ENCODE assay signal across 20 cellular contexts in genomic region chr20:36499723-36500501, GRCh38. TPM values are rescaled to one million over a fixed set of nuclear protein-coding genes. Genes with fewer than 3 reads are reported as not detected.
DNase-seq lines count a peak whose midpoint lies in the region; ATAC-seq and TF ChIP-seq lines count a peak whose summit lies in the region.
"Had no signal": no experiment of that assay in that cellular context is flagged by ENCODE, and none has a peak within 500 bp of the region (broad histone marks: within the 10 kb centered on the region; RNA-seq: fewer than 3 reads in every experiment).

No MANE protein-coding gene starts in this region.

- no CpG with 5 or more reads among the region's 31 CpGs for WGBS in trophoblast cell (ENCODE audit: extremely low coverage, insufficient coverage, insufficient read length)

- no peak overlapping the region for H4K91ac ChIP-seq in trophoblast cell (ENCODE audit: low read depth, low read length)

- H3K9ac ChIP-seq in trophoblast cell (ENCODE audit: low read length) = no peak overlapping the region

- no peaks in the 10 kb centered on the region for H3K27me3 ChIP-seq in trophoblast cell (ENCODE audit: insufficient read depth, low read length)
- no peaks in the 10 kb centered on the region for H3K27me3 ChIP-seq in WERI-Rb-1 (ENCODE audit: insufficient read depth, low read depth, severe bottlenecking)
- H3K27me3 ChIP-seq: vagina had no signal

- no peak overlapping the region for H2BK5ac ChIP-seq in trophoblast cell (ENCODE audit: low read depth, low read length, poor library complexity)

- ATAC-seq in GM19023 (IDR thresholded peaks at IDR 0.05; ENCODE audit: unreplicated experiment) (no peak), HG03378 (IDR thresholded peaks at IDR 0.05; ENCODE audit: unreplicated experiment) (no peak)
- ATAC-seq: activated naive CD4-positive, alpha-beta T cell treated with anti-CD3 and anti-CD28 coated beads, Interleukin-2, amount 50 U/mL, for 72 hours; left lobe of liver; stimulated activated naive CD8-positive, alpha-beta T cell treated with anti-CD3 and anti-CD28 coated beads, Interleukin-15, amount 100 ng/mL, for 72 hours had no signal

- H3K23ac ChIP-seq in trophoblast cell (ENCODE audit: low read length) = no peak overlapping the region

- TF ChIP-seq CTCF in WERI-Rb-1 (IDR thresholded peaks at IDR 0.05; ENCODE audit: low read depth, low read length) = no peak

- no peak overlapping the region for H2AFZ ChIP-seq in trophoblast cell (ENCODE audit: insufficient read depth, low read length, poor library complexity)

- no peak overlapping the region for H3K4ac ChIP-seq in trophoblast cell (ENCODE audit: low read depth, low read length)

- peaks cover 28 to 34% of the 10 kb centered on the region in 2 experiments for H3K4me1 ChIP-seq in trophoblast cell (ENCODE audit: control insufficient read depth in 1 of 2, insufficient read depth in 2 of 2, low read length in 2 of 2)

- H3K79me2 ChIP-seq in trophoblast cell (ENCODE audit: control insufficient read depth, insufficient read depth, low read length, poor library complexity) = peaks cover 4% of the 10 kb centered on the region

- H2BK120ac ChIP-seq in trophoblast cell (ENCODE audit: insufficient read depth, low read length, poor library complexity) = no peak overlapping the region

- no peak overlapping the region for H3K4me2 ChIP-seq in trophoblast cell (ENCODE audit: low read length)

- H2AK5ac ChIP-seq in trophoblast cell (ENCODE audit: low read length) = no peak overlapping the region

- no peak overlapping the region for H4K12ac ChIP-seq in trophoblast cell (ENCODE audit: low read depth, low read length)

- DNase-seq in AG20443 (ENCODE audit: low spot score) = peak; percentile 40
- DNase-seq in M059J (ENCODE audit: low read depth) = peak; percentile 50
- DNase-seq in trophoblast cell = peak; percentile 91 to 95
- no peak for DNase-seq in stimulated activated CD4-positive, alpha-beta T cell treated with anti-CD3 and anti-CD28 coated beads, Interleukin-12 subunit alpha, Interleukin-12 subunit beta, amount 100 ng/mL, for 4 hours
- DNase-seq in WERI-Rb-1 = no peak
- DNase-seq: activated CD4-positive, alpha-beta T cell treated with anti-CD3 and anti-CD28 coated beads, Interleukin-2, amount 10 ng/mL, durations not matched to agents 7 days and 5 days; COR-L47; GDM1; H9; NCI-H2029; NCI-H524; stimulated activated naive CD8-positive, alpha-beta T cell treated with anti-CD3 and anti-CD28 coated beads, Interleukin-15, amount 100 ng/mL, for 72 hours had no signal

- H3K9me3 ChIP-seq in trophoblast cell (ENCODE audit: insufficient read depth, low read depth, low read length) (peaks cover 2% of the 10 kb centered on the region), WERI-Rb-1 (ENCODE audit: severe bottlenecking) (no peaks in the 10 kb centered on the region)
- H3K9me3 ChIP-seq: vagina had no signal

- no peak overlapping the region for H3K14ac ChIP-seq in trophoblast cell (ENCODE audit: low read length)

- no peak overlapping the region for H4K8ac ChIP-seq in trophoblast cell (ENCODE audit: low read depth, low read length)

- H3K36me3 ChIP-seq in trophoblast cell (ENCODE audit: control insufficient read depth in 1 of 2, insufficient read depth in 2 of 2, low read length in 2 of 2) = peaks cover 67 to 73% of the 10 kb centered on the region in 2 experiments
- H3K36me3 ChIP-seq in WERI-Rb-1 = peaks cover 43% of the 10 kb centered on the region

- H3K4me3 ChIP-seq in trophoblast cell (ENCODE audit: low read depth, low read length) (no peak overlapping the region), WERI-Rb-1 (ENCODE audit: low read depth, low read length) (no peak overlapping the region)
- H3K4me3 ChIP-seq: SK-N-MC, vagina had no signal

- H3K27ac ChIP-seq in cingulate gyrus (ENCODE audit: low read depth, low read length) (peak overlapping the region; percentile 29), trophoblast cell (ENCODE audit: low read depth, low read length) (no peak overlapping the region), WERI-Rb-1 (no peak overlapping the region)
- H3K27ac ChIP-seq: SK-N-MC, vagina had no signal

- H3K79me1 ChIP-seq in trophoblast cell (ENCODE audit: low read length) = no peaks in the 10 kb centered on the region

- H2BK12ac ChIP-seq in trophoblast cell (ENCODE audit: low read length) = no peak overlapping the region

- H3K18ac ChIP-seq in trophoblast cell (ENCODE audit: low read length) = no peak overlapping the region

RNA-seq across cellular contexts. Expression of gene MYL9, which starts 41.4 kb away (rescaled TPM):
- 29.0 and 39.2 TPM in 2 replicates for total RNA-seq in M059J (2014; rRNA removed; shearing (Covaris generic))
- 728 and 737 TPM in 2 replicates for polyA plus RNA-seq in trophoblast cell (2013)
- total RNA-seq: OCI-LY7 had no signal

Comparison
In these comparisons a context has a peak if more than half of its experiments do, and no peak if none do; other contexts are left out.
1. DNase-seq: peak in AG20443 (single experiment), M059J (single experiment) and trophoblast cell (2 of 2); none in stimulated activated CD4-positive, alpha-beta T cell treated with anti-CD3 and anti-CD28 coated beads, Interleukin-12 subunit alpha, Interleukin-12 subunit beta, amount 100 ng/mL, for 4 hours (single experiment) and WERI-Rb-1 (single experiment).